In the genomic region with DNA sequence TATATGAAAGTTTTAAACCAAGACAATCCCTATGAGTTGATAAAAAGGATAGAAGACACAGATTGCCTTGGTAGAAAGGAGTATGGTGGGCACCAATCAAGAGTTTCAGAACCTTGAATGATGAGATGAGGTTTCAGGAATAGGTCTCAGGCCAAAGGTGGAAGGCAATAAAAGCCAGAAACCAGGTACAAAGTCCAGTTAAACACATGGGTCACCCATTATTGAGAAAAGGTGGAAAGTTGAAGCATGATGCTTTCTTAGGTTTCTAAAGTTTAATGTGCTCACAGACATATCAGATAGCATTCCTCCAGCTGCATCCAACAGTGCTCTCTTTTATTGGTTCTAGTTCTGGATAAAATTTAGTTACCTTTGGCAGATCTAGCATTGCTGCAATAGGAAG, we compare ENCODE assay signal across 28 cellular contexts.
"Had no signal": no experiment of that assay in that cellular context is flagged by ENCODE, and none has a peak within 500 bp of the region (broad histone marks: within the 10 kb centered on the region; RNA-seq: fewer than 3 reads in every experiment).

No MANE protein-coding gene starts in this region.

- H3K9me3 Mint-ChIP-seq: nephron, type B pancreatic cell had no signal

- H3K36me3 ChIP-seq: lower lobe of right lung, pancreas, prostate gland, sigmoid colon, tibial nerve, uterus had no signal

- H3K4me1 Mint-ChIP-seq: naive thymus-derived CD8-positive, alpha-beta T cell; neural crest cell; stimulated activated memory B cell treated with anti-CD40 and anti-IgM and Interleukin-4, amounts not matched to agents 10 μg/mL and 1 μg/mL and 100 μg/mL, for 72 hours; stimulated activated naive CD8-positive, alpha-beta T cell treated with anti-CD3 and anti-CD28 coated beads, Interleukin-15, amount 100 ng/mL, for 72 hours had no signal

- H3K4me1 ChIP-seq: lower lobe of right lung, prostate gland, sigmoid colon, tibial nerve, uterus had no signal

- DNase-seq: hypothalamus; islet precursor cell; left ventricle myocardium superior; lower lobe of right lung; mammary epithelial cell; mesenchymal stem cell; naive thymus-derived CD8-positive, alpha-beta T cell; nucleus accumbens; pancreas; posterior cingulate gyrus; retina; right cardiac atrium; sigmoid colon; stimulated activated CD4-positive, alpha-beta T cell treated with anti-CD3 and anti-CD28 coated beads, Interleukin-1b, Interleukin-23, amount 100 ng/mL, for 48 hours; stimulated activated CD4-positive, alpha-beta T cell treated with anti-CD3 and anti-CD28 coated beads, Interleukin-2, amount 100 ng/mL, for 48 hours; stimulated activated CD4-positive, alpha-beta T cell treated with anti-CD3 and anti-CD28 coated beads, Interleukin-4, amount 100 ng/mL, for 4 hours; stimulated activated CD8-positive, alpha-beta memory T cell treated with anti-CD3 and anti-CD28 coated beads, Interleukin-4, amount 100 ng/mL, for 48 hours; stimulated activated naive CD4-positive, alpha-beta T cell treated with Interleukin-2 at 50 U/mL for 16 hours; stimulated activated naive CD8-positive, alpha-beta T cell treated with anti-CD3 and anti-CD28 coated beads, Interleukin-15, amount 100 ng/mL, for 72 hours; substantia nigra; uterus had no signal

- H3K36me3 Mint-ChIP-seq: stimulated activated memory B cell treated with anti-CD40 and anti-IgM and Interleukin-4, amounts not matched to agents 10 μg/mL and 1 μg/mL and 100 μg/mL, for 72 hours; type B pancreatic cell had no signal

- H3K4me3 ChIP-seq: lower lobe of right lung, pancreas, prostate gland, sigmoid colon, smooth muscle cell, tibial nerve, uterus had no signal

- H3K27me3 Mint-ChIP-seq: naive thymus-derived CD8-positive, alpha-beta T cell; stimulated activated memory B cell treated with anti-CD40 and anti-IgM and Interleukin-4, amounts not matched to agents 10 μg/mL and 1 μg/mL and 100 μg/mL, for 72 hours; stimulated activated naive CD8-positive, alpha-beta T cell treated with anti-CD3 and anti-CD28 coated beads, Interleukin-15, amount 100 ng/mL, for 72 hours had no signal

- ATAC-seq: left ventricle myocardium superior; lower lobe of right lung; naive thymus-derived CD8-positive, alpha-beta T cell; pancreas; right cardiac atrium; stimulated activated memory B cell treated with anti-CD40 and anti-IgM and Interleukin-4, amounts not matched to agents 10 μg/mL and 1 μg/mL and 100 μg/mL, for 72 hours; stimulated activated naive CD8-positive, alpha-beta T cell treated with anti-CD3 and anti-CD28 coated beads, Interleukin-15, amount 100 ng/mL, for 72 hours had no signal

- H3K27ac Mint-ChIP-seq: naive thymus-derived CD8-positive, alpha-beta T cell; nephron; stimulated activated memory B cell treated with anti-CD40 and anti-IgM and Interleukin-4, amounts not matched to agents 10 μg/mL and 1 μg/mL and 100 μg/mL, for 72 hours; stimulated activated naive CD8-positive, alpha-beta T cell treated with anti-CD3 and anti-CD28 coated beads, Interleukin-15, amount 100 ng/mL, for 72 hours; type B pancreatic cell had no signal

- H3K27ac ChIP-seq: lower lobe of right lung, pancreas, prostate gland, sigmoid colon, tibial nerve, uterus had no signal

- H3K4me3 Mint-ChIP-seq: naive thymus-derived CD8-positive, alpha-beta T cell; nephron; neural crest cell; stimulated activated memory B cell treated with anti-CD40 and anti-IgM and Interleukin-4, amounts not matched to agents 10 μg/mL and 1 μg/mL and 100 μg/mL, for 72 hours; stimulated activated naive CD8-positive, alpha-beta T cell treated with anti-CD3 and anti-CD28 coated beads, Interleukin-15, amount 100 ng/mL, for 72 hours; type B pancreatic cell had no signal

- H3K27me3 ChIP-seq: pancreas, sigmoid colon, tibial nerve, uterus had no signal

- H3K4me2 ChIP-seq: smooth muscle cell had no signal

- H3K9me3 ChIP-seq: lower lobe of right lung, pancreas, prostate gland, sigmoid colon, tibial nerve, uterus had no signal
